ENCODE assay signal across 7 cellular contexts in genomic region chr12:55746147-55746912, GRCh38. TPM values are rescaled to one million over a fixed set of nuclear protein-coding genes. Genes with fewer than 3 reads are reported as not detected.
A peak's percentile ranks its signal among the peaks of the same experiment; 100 is the strongest.
DNase-seq lines count a peak whose midpoint lies in the region; TF ChIP-seq lines count a peak whose summit lies in the region.
"Had no signal": no experiment of that assay in that cellular context is flagged by ENCODE, and none has a peak within 500 bp of the region (broad histone marks: within the 10 kb centered on the region; RNA-seq: fewer than 3 reads in every experiment).

No MANE protein-coding gene starts in this region.

- peak overlapping the region; percentile 21 to 86 (median 76) for H3K4me3 Mint-ChIP-seq in IgD-negative memory B cell

- H3K27ac ChIP-seq in AG04450 (ENCODE audit: low read depth, low read length) = no peak overlapping the region
- H3K27ac ChIP-seq: epithelial cell of prostate had no signal

- H3K27me3 Mint-ChIP-seq in IgD-negative memory B cell = peaks cover 4% of the 10 kb centered on the region

- H3K36me3 ChIP-seq in iPS-15b (ENCODE audit: control insufficient read depth, insufficient read depth, low read length) = peaks cover 22% of the 10 kb centered on the region

- peak overlapping the region; percentile 33 to 85 (median 39) for H3K27ac Mint-ChIP-seq in IgD-negative memory B cell

- no peaks in the 10 kb centered on the region for H3K9me3 Mint-ChIP-seq in IgD-negative memory B cell

- DNase-seq in AG04450 (ENCODE audit: low read depth, low spot score) = no peak
- no peak for DNase-seq in NCI-H774 (lab: John Stamatoyannopoulos, UW)
- DNase-seq in activated CD8-positive, alpha-beta memory T cell treated with anti-CD3 and anti-CD28 coated beads, Interleukin-2, amount 50 U/mL, for 4 hours = no peak
- DNase-seq in T-helper 9 cell = no peak

- peak overlapping the region; percentile 62 for H3K9ac ChIP-seq in iPS-15b (ENCODE audit: low read depth, low read length)

- no peaks in the 10 kb centered on the region; the same call in 1 of the 2 replicates for H3K9me3 ChIP-seq in AG04450 (ENCODE audit: control insufficient read depth, insufficient read depth, low read length)
- no peaks in the 10 kb centered on the region for H3K9me3 ChIP-seq in iPS-15b (ENCODE audit: control insufficient read depth, insufficient read depth, low read length)

- POLR2A ChIA-PET in AG04450 (lab: Yijun Ruan, JAX) = interaction anchor here (0.6 kb wide), 1 partner anchor 103 kb away, joined by 9 read pairs; no protein-coding TSS in a partner anchor

- peaks cover 2% of the 10 kb centered on the region for H3K36me3 Mint-ChIP-seq in IgD-negative memory B cell

- TF ChIP-seq CTCF in AG04450 (IDR thresholded peaks at IDR 0.05; ENCODE audit: low read depth, low read length) = no peak

- H3K4me1 Mint-ChIP-seq in IgD-negative memory B cell = peaks cover 4 to 18% (median 18%) of the 10 kb centered on the region in 3 donors

- H3K4me3 ChIP-seq in AG04450 (ENCODE audit: low read depth, low read length) (0 out of 2 replicates have a peak overlapping the region, but pooled peaks have one; percentile 22), iPS-15b (ENCODE audit: low read depth, low read length) (peak overlapping the region; percentile 65)

- H3K27me3 ChIP-seq in AG04450 (ENCODE audit: control insufficient read depth, insufficient read depth, low read length) (no peaks in the 10 kb centered on the region), iPS-15b (ENCODE audit: control insufficient read depth, insufficient read depth, low read length) (no peaks in the 10 kb centered on the region)

- CTCF ChIA-PET in AG04450 (lab: Charles Lee) = interaction anchor here (2.2 to 3.9 kb wide), 2 partner anchors 8 to 194 kb away, joined by 9 to 32 read pairs; no protein-coding TSS in a partner anchor

- H3K4me1 ChIP-seq in iPS-15b (ENCODE audit: control insufficient read depth, insufficient read depth, low read length) = peaks cover 32% of the 10 kb centered on the region

RNA-seq across cellular contexts. Expression of gene GDF11, which starts 3.4 kb away (rescaled TPM):
- 4.2 and 6.7 TPM in 2 replicates for polyA plus RNA-seq in AG04450 (2011; rRNA removed)
- polyA minus RNA-seq in AG04450 (2011; rRNA and poly(A)+ RNA removed) = 7.5 and 10.6 TPM in 2 replicates
- polyA plus RNA-seq in IgD-negative memory B cell = 1.1 TPM

RNA-seq across cellular contexts. Expression of gene CD63, which starts 17.5 kb away (rescaled TPM):
- 1,757 and 1,955 TPM in 2 replicates for polyA plus RNA-seq in AG04450 (2011; rRNA removed)
- 793 and 860 TPM in 2 replicates for polyA minus RNA-seq in AG04450 (2011; rRNA and poly(A)+ RNA removed)
- polyA plus RNA-seq in IgD-negative memory B cell = 171 TPM

RNA-seq across cellular contexts. Expression of gene RDH5, which starts 26.1 kb away (rescaled TPM):
- polyA plus RNA-seq in AG04450 (2011; rRNA removed) (4.9 and 5.2 TPM in 2 replicates), IgD-negative memory B cell (2.2 TPM)
- polyA minus RNA-seq in AG04450 (2011; rRNA and poly(A)+ RNA removed) = 4.2 and 7.1 TPM in 2 replicates

RNA-seq across cellular contexts. Expression of gene BLOC1S1, which starts 30.5 kb away (rescaled TPM):
- polyA plus RNA-seq in AG04450 (2011; rRNA removed) (132 and 155 TPM in 2 replicates), IgD-negative memory B cell (174 TPM)
- 58.0 and 72.8 TPM in 2 replicates for polyA minus RNA-seq in AG04450 (2011; rRNA and poly(A)+ RNA removed)

RNA-seq across cellular contexts. Expression of gene ITGA7, which starts 38.6 kb away (rescaled TPM):
- polyA plus RNA-seq in AG04450 (2011; rRNA removed) (9.1 and 12.2 TPM in 2 replicates), IgD-negative memory B cell (0.13 TPM)
- 8.0 and 8.8 TPM in 2 replicates for polyA minus RNA-seq in AG04450 (2011; rRNA and poly(A)+ RNA removed)

Comparison
In these comparisons a context has a peak if more than half of its experiments do, and no peak if none do; other contexts are left out.
1. RNA of gene CD63, which starts 17.5 kb away (polyA plus RNA-seq): 1,757 to 1,955 TPM in AG04450; 171 TPM in IgD-negative memory B cell (single experiment); every median in the first group is over 10 times any median in the second.